Comparison of ENCODE assay signal across 20 cellular contexts in genomic region chrX:114976321-114976720, GRCh38. TPM values are rescaled to one million over a fixed set of nuclear protein-coding genes. Genes with fewer than 3 reads are reported as not detected.
A peak's percentile ranks its signal among the peaks of the same experiment; 100 is the strongest.
DNase-seq lines count a peak whose midpoint lies in the region; ATAC-seq, FAIRE-seq and TF ChIP-seq lines count a peak whose summit lies in the region.
"Had no signal": no experiment of that assay in that cellular context is flagged by ENCODE, and none has a peak within 500 bp of the region (broad histone marks: within the 10 kb centered on the region; RNA-seq: fewer than 3 reads in every experiment).

No MANE protein-coding gene starts in this region.

- H3K27ac Mint-ChIP-seq in astrocyte (ENCODE audit: unreplicated experiment) (no peak overlapping the region), immature natural killer cell (no peak overlapping the region)
- H3K27ac Mint-ChIP-seq: brain; CD8-positive, alpha-beta T cell had no signal

- H3K79me2 ChIP-seq in ACC112 (ENCODE audit: control insufficient read depth, insufficient read depth, low read length, unreplicated experiment): no peaks in the 10 kb centered on the region
- H3K79me2 ChIP-seq in astrocyte (ENCODE audit: insufficient read depth, low read length): no peaks in the 10 kb centered on the region

- H3K9me3 ChIP-seq in astrocyte (ENCODE audit: insufficient read depth, low read depth, low read length): no peaks in the 10 kb centered on the region
- H3K9me3 ChIP-seq: MG63 had no signal

- no peak overlapping the region for H3K9ac ChIP-seq in astrocyte (ENCODE audit: low read length)

- H4K20me1 ChIP-seq in astrocyte (ENCODE audit: insufficient read depth, low read length): no peaks in the 10 kb centered on the region

- H3K36me3 Mint-ChIP-seq in astrocyte (ENCODE audit: low read depth, unreplicated experiment) (no peaks in the 10 kb centered on the region), immature natural killer cell (no peaks in the 10 kb centered on the region)
- H3K36me3 Mint-ChIP-seq: brain; CD8-positive, alpha-beta T cell had no signal

- no peak for TF ChIP-seq CTCF in astrocyte (IDR thresholded peaks at IDR 0.05; ENCODE audit: insufficient read depth, low read depth, low read length)

- H3K9me3 Mint-ChIP-seq in astrocyte (ENCODE audit: unreplicated experiment) (no peaks in the 10 kb centered on the region), immature natural killer cell (no peaks in the 10 kb centered on the region)

- H3K27me3 ChIP-seq in ACC112 (ENCODE audit: insufficient read depth, low read length) (no peaks in the 10 kb centered on the region), astrocyte (ENCODE audit: insufficient read depth, low read length) (no peaks in the 10 kb centered on the region)
- H3K27me3 ChIP-seq: MG63 had no signal

- H3K27me3 Mint-ChIP-seq in astrocyte (ENCODE audit: low read depth, unreplicated experiment) (no peaks in the 10 kb centered on the region), immature natural killer cell (ENCODE audit: low read depth in 3 of 3) (peaks cover 0 to 6% (median 2%) of the 10 kb centered on the region in 3 donors)
- H3K27me3 Mint-ChIP-seq: brain had no signal

- H3K4me3 Mint-ChIP-seq in astrocyte (ENCODE audit: unreplicated experiment) (no peak overlapping the region), immature natural killer cell (no peak overlapping the region)
- H3K4me3 Mint-ChIP-seq: brain; CD8-positive, alpha-beta T cell had no signal

- peak; percentile 63 for FAIRE-seq in astrocyte (lab: Jason Lieb, UNC)
- FAIRE-seq: A204.1, HepG2, TTC549 had no signal

- no peak overlapping the region for H3K4me2 ChIP-seq in astrocyte (ENCODE audit: low read length)

- H2AFZ ChIP-seq in ACC112 (ENCODE audit: low read length, unreplicated experiment) (no peak overlapping the region), astrocyte (ENCODE audit: low read depth, low read length) (no peak overlapping the region)

- no peak for ATAC-seq in HG03460 (IDR thresholded peaks at IDR 0.05; ENCODE audit: unreplicated experiment)
- ATAC-seq: CD8-positive, alpha-beta T cell; HepG2; Panc1 had no signal

- H3K4me3 ChIP-seq in ACC112 (ENCODE audit: low read depth, low read length) (no peak overlapping the region), astrocyte (ENCODE audit: insufficient read depth, low read depth, low read length) (no peak overlapping the region)
- H3K4me3 ChIP-seq: MG63 had no signal

- peaks cover 4% of the 10 kb centered on the region for H3K4me1 Mint-ChIP-seq in astrocyte (ENCODE audit: low read depth, unreplicated experiment)
- H3K4me1 Mint-ChIP-seq in immature natural killer cell: no peaks in the 10 kb centered on the region
- H3K4me1 Mint-ChIP-seq: brain had no signal

- peaks cover 2% of the 10 kb centered on the region for H3K4me1 ChIP-seq in ACC112 (ENCODE audit: control insufficient read depth, insufficient read depth, low read length, unreplicated experiment)
- H3K4me1 ChIP-seq in astrocyte (ENCODE audit: insufficient read depth, low read length): no peaks in the 10 kb centered on the region

- no peaks in the 10 kb centered on the region for H3K36me3 ChIP-seq in ACC112 (ENCODE audit: insufficient read depth, low read length)
- no peaks in the 10 kb centered on the region for H3K36me3 ChIP-seq in astrocyte (ENCODE audit: insufficient read depth, low read length)
- H3K36me3 ChIP-seq: MG63 had no signal

- H3K27ac ChIP-seq in ACC112 (ENCODE audit: low read depth, low read length): peak overlapping the region; percentile 45; the same call in 1 of the 2 replicates
- H3K27ac ChIP-seq in astrocyte (ENCODE audit: low read depth, low read length): no peak overlapping the region

- DNase-seq in HPDE6-E6E7 (ENCODE audit: extremely low spot score) (peak; percentile 8), astrocyte (ENCODE audit: low read depth) (peak; percentile 8), foreskin melanocyte (peak; percentile 29), immature natural killer cell (no peak), NCI-H2227 treated with DMSO at 0.1 percent for 48 hours (lab: John Stamatoyannopoulos, UW) (no peak), SK-N-DZ (ENCODE audit: low spot score) (no peak)
- DNase-seq: activated naive CD4-positive, alpha-beta T cell treated with anti-CD3 and anti-CD28 coated beads, Interleukin-2, amount 50 U/mL, for 16 hours; CD8-positive, alpha-beta T cell; hypothalamus; MG63; NCI-H1930; NCI-H524 treated with DMSO at 0.1 percent for 48 hours; stimulated activated naive CD4-positive, alpha-beta T cell had no signal

RNA-seq across cellular contexts. Expression of gene IL13RA2, which starts 41.1 kb away (rescaled TPM):
- not detected in 2 replicates for total RNA-seq in astrocyte
- polyA plus RNA-seq in immature natural killer cell: not detected
- polyA plus RNA-seq in SK-N-DZ (2014; cell fraction: cytosol; rRNA removed): not detected in 2 replicates
- 0.60 TPM in 1 of 2 replicates, not detected in the other for polyA plus RNA-seq in SK-N-DZ (2014; cell fraction: nucleus; rRNA removed)
- total RNA-seq: CD8-positive, alpha-beta T cell; HepG2 had no signal
- polyA plus RNA-seq: HepG2 had no signal

Comparison
In these comparisons a context has a peak if more than half of its experiments do, and no peak if none do; other contexts are left out.
1. DNase-seq: peak in HPDE6-E6E7 (single experiment), astrocyte (single experiment) and foreskin melanocyte (single experiment); none in immature natural killer cell (0 of 3), NCI-H2227 treated with DMSO at 0.1 percent for 48 hours (single experiment) and SK-N-DZ (single experiment).